ENCODE assay signal across 14 cellular contexts in genomic region chrX:19046343-19047215, GRCh38.
DNase-seq lines count a peak whose midpoint lies in the region; ATAC-seq, FAIRE-seq and TF ChIP-seq lines count a peak whose summit lies in the region.
"Had no signal": no experiment of that assay in that cellular context is flagged by ENCODE, and none has a peak within 500 bp of the region (broad histone marks: within the 10 kb centered on the region; RNA-seq: fewer than 3 reads in every experiment).

No MANE protein-coding gene starts in this region.

- H3K27ac Mint-ChIP-seq in MCF 10A (ENCODE audit: low read depth, unreplicated experiment), result peak overlapping the region; percentile 62
- H3K27ac Mint-ChIP-seq: activated naive CD4-positive, alpha-beta T cell treated with anti-CD3 and anti-CD28 coated beads, Interleukin-2, amount 50 U/mL, for 72 hours; neural progenitor cell had no signal

- no peak overlapping the region for H3K4me3 Mint-ChIP-seq in MCF 10A (ENCODE audit: unreplicated experiment)
- H3K4me3 Mint-ChIP-seq: neural progenitor cell had no signal

- H3K4me3 ChIP-seq in breast epithelium (no peak overlapping the region), spleen (no peak overlapping the region), heart right ventricle (no peak overlapping the region)
- H3K4me3 ChIP-seq: neural progenitor cell, suprapubic skin had no signal

- H3K4me1 ChIP-seq in breast epithelium, result no peaks in the 10 kb centered on the region
- no peaks in the 10 kb centered on the region for H3K4me1 ChIP-seq in spleen
- no peaks in the 10 kb centered on the region for H3K4me1 ChIP-seq in heart right ventricle
- H3K4me1 ChIP-seq: neural progenitor cell, suprapubic skin had no signal

- DNase-seq in MCF 10A (ENCODE audit: unreplicated experiment) (peak; percentile 63), breast epithelium (ENCODE audit: low spot score in 2 of 2) (no peak), RCC 7860 (ENCODE audit: low spot score) (peak; percentile 75), fibroblast of peridontal ligament (ENCODE audit: extremely low read depth) (peak; percentile 27), spleen (no peak), heart right ventricle (no peak), SK-N-DZ (ENCODE audit: low spot score) (no peak)
- DNase-seq: NCI-H2107; NK-92 treated with Interleukin-12 subunit alpha and Interleukin-12 subunit beta, amount 100 ng/mL, for 24 hours; SW 1271 had no signal

- CTCF ChIA-PET in MCF 10A (lab: Yijun Ruan, JAX), result interaction anchor here (1.0 kb wide), 1 partner anchor 287 kb away, joined by 5 read pairs; no protein-coding TSS in a partner anchor

- BruUV-seq in MCF 10A (replicated peaks; lab: Mats Ljungman, UMichigan), result no TSS peak

- H3K9me3 Mint-ChIP-seq in MCF 10A (ENCODE audit: unreplicated experiment), result peaks cover 20% of the 10 kb centered on the region
- H3K9me3 Mint-ChIP-seq: activated naive CD4-positive, alpha-beta T cell treated with anti-CD3 and anti-CD28 coated beads, Interleukin-2, amount 50 U/mL, for 72 hours had no signal

- no peak for TF ChIP-seq CTCF in MCF 10A (IDR thresholded peaks at IDR 0.05; ENCODE audit: unreplicated experiment)
- no peak for TF ChIP-seq CTCF in breast epithelium (IDR thresholded peaks at IDR 0.05)
- no peak for TF ChIP-seq CTCF in spleen (IDR thresholded peaks at IDR 0.05 in 8 of 11, conservative IDR thresholded peaks at IDR 0.05 in 3 of 11)
- TF ChIP-seq CTCF in heart right ventricle (IDR thresholded peaks at IDR 0.05), result no peak

- TF ChIP-seq POLR2A in breast epithelium (IDR thresholded peaks at IDR 0.05) (no peak), spleen (IDR thresholded peaks at IDR 0.05) (no peak)

- peaks cover 16% of the 10 kb centered on the region for H3K4me1 Mint-ChIP-seq in MCF 10A (ENCODE audit: insufficient read depth, unreplicated experiment)
- H3K4me1 Mint-ChIP-seq: neural progenitor cell had no signal

- intact Hi-C loops in MCF 10A (cut with micrococcal nuclease), result no loop called here
- intact Hi-C loops in breast epithelium (cut with DNase I; ENCODE audit: low total_unique reads), result no loop called here
- intact Hi-C loops in spleen (cut with DNase I; ENCODE audit: low total_unique reads), result no loop called here
- intact Hi-C loops in heart right ventricle (cut with DNase I), result no loop called here

- H3K27me3 ChIP-seq in breast epithelium (peaks cover 0 to 5% of the 10 kb centered on the region in 2 donors), spleen (replicated peaks in 1 of 7) (no peaks in the 10 kb centered on the region), heart right ventricle (no peaks in the 10 kb centered on the region)
- H3K27me3 ChIP-seq: neural progenitor cell, suprapubic skin had no signal

- H3K36me3 Mint-ChIP-seq in MCF 10A (ENCODE audit: insufficient read depth, unreplicated experiment), result peaks cover 12% of the 10 kb centered on the region
- H3K36me3 Mint-ChIP-seq: activated naive CD4-positive, alpha-beta T cell treated with anti-CD3 and anti-CD28 coated beads, Interleukin-2, amount 50 U/mL, for 72 hours; neural progenitor cell had no signal

- POLR2A ChIA-PET in MCF 10A (lab: Yijun Ruan, JAX), result interaction anchor here (0.6 to 0.7 kb wide), 2 partner anchors 245 to 270 kb away, joined by 3 read pairs; no protein-coding TSS in a partner anchor

- H3K27ac ChIP-seq in breast epithelium (no peak overlapping the region), spleen (no peak overlapping the region), heart right ventricle (no peak overlapping the region)
- H3K27ac ChIP-seq: neural progenitor cell, suprapubic skin had no signal

- H3K9me3 ChIP-seq in breast epithelium (no peaks in the 10 kb centered on the region), spleen (no peaks in the 10 kb centered on the region), heart right ventricle (no peaks in the 10 kb centered on the region)
- H3K9me3 ChIP-seq: suprapubic skin had no signal

- FAIRE-seq in RCC 7860 (lab: Jason Lieb, UNC), result peak; percentile 93

- H3K27me3 Mint-ChIP-seq in MCF 10A (ENCODE audit: insufficient read depth, unreplicated experiment), result no peaks in the 10 kb centered on the region

- 64 to 80% (median 69%) methylated on average over 8 of the region's 8 CpGs for WGBS in spleen, 5 donors
- WGBS in heart right ventricle, 2 donors, result 78 to 90% methylated on average over 8 of the region's 8 CpGs

- H3K36me3 ChIP-seq in breast epithelium (no peaks in the 10 kb centered on the region), spleen (no peaks in the 10 kb centered on the region), heart right ventricle (no peaks in the 10 kb centered on the region)
- H3K36me3 ChIP-seq: neural progenitor cell, suprapubic skin had no signal

- ATAC-seq in HG03280 (IDR thresholded peaks at IDR 0.05; ENCODE audit: unreplicated experiment) (no peak), heart right ventricle (no peak)
- ATAC-seq: activated naive CD4-positive, alpha-beta T cell treated with anti-CD3 and anti-CD28 coated beads, Interleukin-2, amount 50 U/mL, for 72 hours had no signal

Comparison
In these comparisons a context has a peak if more than half of its experiments do, and no peak if none do; other contexts are left out.
1. DNase-seq: peak in MCF 10A (single experiment), RCC 7860 (single experiment) and fibroblast of peridontal ligament (single experiment); none in breast epithelium (0 of 2), spleen (single experiment), heart right ventricle (0 of 2) and SK-N-DZ (single experiment).